8 cellular contexts compared by ENCODE assay signal in genomic region chr12:119876761-119877638, GRCh38. TPM values are rescaled to one million over a fixed set of nuclear protein-coding genes. Genes with fewer than 3 reads are reported as not detected.
DNase-seq lines count a peak whose midpoint lies in the region; ATAC-seq and TF ChIP-seq lines count a peak whose summit lies in the region.

CIT (minus strand) TSS chr12:119877320; CDS start chr12:119876168, 1,152 bp downstream.

- H3K4me1 ChIP-seq in PC-9 (replicated peaks; ENCODE audit: insufficient read depth) (peaks cover 10% of the 10 kb centered on the region; the same call in 1 of the 2 replicates), esophagus (ENCODE audit: control insufficient read depth in 2 of 2, insufficient read depth in 2 of 2, low read length in 1 of 2) (peaks cover 0 to 4% of the 10 kb centered on the region in 2 donors), mucosa of stomach (ENCODE audit: control insufficient read depth, insufficient read depth, low read length) (peaks cover 10% of the 10 kb centered on the region)

- peak; percentile 99 for ATAC-seq in GM21723 (IDR thresholded peaks at IDR 0.05; ENCODE audit: unreplicated experiment)

- H3K27me3 ChIP-seq in PC-9 (ENCODE audit: insufficient read depth, low read depth): no peaks in the 10 kb centered on the region
- H3K27me3 ChIP-seq in esophagus (ENCODE audit: control insufficient read depth in 1 of 2, insufficient read depth in 2 of 2, low read length in 2 of 2): no peaks in the 10 kb centered on the region
- H3K27me3 ChIP-seq in mucosa of stomach (ENCODE audit: control insufficient read depth, insufficient read depth, low read length): no peaks in the 10 kb centered on the region

- H3K9ac ChIP-seq in mucosa of stomach (ENCODE audit: low read length): peak within 1 kb of the TSS; percentile 73

- H3F3A ChIP-seq in PC-9 (ENCODE audit: insufficient read depth, low read depth): no peaks in the 10 kb centered on the region

- no peaks in the 10 kb centered on the region for H3K79me2 ChIP-seq in PC-9 (ENCODE audit: low read depth)

- CTCF ChIA-PET in PC-9 (lab: Charles Lee): no interaction called here

- in situ Hi-C loops in KBM-7 (cut with MboI; ENCODE audit: low pct_unique_long_range_greater_than_20kb, low sequenced_read_pairs): no loop called here

- H3K9me3 ChIP-seq in PC-9 (ENCODE audit: insufficient read depth, low read depth) (no peaks in the 10 kb centered on the region), esophagus (ENCODE audit: control insufficient read depth in 2 of 2, insufficient read depth in 1 of 2, low read depth in 1 of 2, low read length in 1 of 2) (no peaks in the 10 kb centered on the region), mucosa of stomach (ENCODE audit: control insufficient read depth, low read length) (no peaks in the 10 kb centered on the region)

- no peaks in the 10 kb centered on the region for H3K9me2 ChIP-seq in PC-9 (ENCODE audit: insufficient read depth)

- no TSS peak for BruUV-seq in PC-9 (replicated peaks; lab: Mats Ljungman, UMichigan)

- H3K4me3 ChIP-seq in PC-9: peak within 1 kb of the TSS; percentile 91
- peak within 1 kb of the TSS; percentile 74 to 76 for H3K4me3 ChIP-seq in esophagus (ENCODE audit: low read depth in 1 of 2, low read length in 2 of 2)
- H3K4me3 ChIP-seq in mucosa of stomach (ENCODE audit: low read length): peak within 1 kb of the TSS; percentile 68

- 0 to 1% methylated on average over 56 of the region's 56 CpGs for WGBS in esophagus, 2 donors

- H3K27ac ChIP-seq in PC-9 (no peak within 1 kb of the TSS), esophagus (ENCODE audit: low read depth in 2 of 2, low read length in 1 of 2) (no peak within 1 kb of the TSS)

- intact Hi-C loops in PC-9 (cut with micrococcal nuclease; ENCODE audit: unreplicated experiment): loop anchor here (2.0 kb wide), 2 partner anchors 62 to 210 kb away; no protein-coding TSS in a partner anchor

- TF ChIP-seq CTCF in PC-9 (conservative IDR thresholded peaks at IDR 0.05): no peak

- peak within 1 kb of the TSS; percentile 78 for H3K4me2 ChIP-seq in PC-9

- peak; percentile 95 for DNase-seq in DMS53 treated with DMSO at 0.1 percent for 48 hours (lab: John Stamatoyannopoulos, UW; ENCODE audit: unreplicated experiment)
- DNase-seq in KBM-7: peak; percentile 97
- DNase-seq in PC-9: peak; percentile 80 to 87
- peak; percentile 83 for DNase-seq in activated T-cell treated with anti-CD3 and anti-CD28 coated beads for 48 hours (ENCODE audit: low read depth)
- DNase-seq in stimulated activated CD8-positive, alpha-beta memory T cell treated with anti-CD3 and anti-CD28 coated beads, Interleukin-4, amount 100 ng/mL, for 48 hours: peak; percentile 92

- POLR2A ChIA-PET in PC-9 (lab: Charles Lee; ENCODE audit: unreplicated experiment): interaction anchor here (0.5 kb wide), 1 partner anchor 23 kb away, joined by 3 read pairs; no protein-coding TSS in a partner anchor

- H3K36me3 ChIP-seq in PC-9 (ENCODE audit: low read depth) (no peaks in the 10 kb centered on the region), esophagus (ENCODE audit: control insufficient read depth in 2 of 2, insufficient read depth in 2 of 2, low read length in 1 of 2) (no peaks in the 10 kb centered on the region), mucosa of stomach (ENCODE audit: control insufficient read depth, insufficient read depth, low read length) (no peaks in the 10 kb centered on the region)

- no peaks in the 10 kb centered on the region for H4K20me1 ChIP-seq in PC-9 (ENCODE audit: insufficient read depth)

- peak within 1 kb of the TSS; percentile 99 for H2AFZ ChIP-seq in PC-9

RNA-seq across cellular contexts. Expression of gene CIT, which starts in this region (rescaled TPM):
- total RNA-seq in PC-9 (2021): 73.9 and 81.8 TPM in 2 replicates
- 1 to 10 TPM; 2.9 to 4.1 TPM for polyA plus RNA-seq in esophagus
